In genomic region chr1:25544243-25544764, GRCh38 we compare ENCODE assay signal across 8 cellular contexts. TPM values are rescaled to one million over a fixed set of nuclear protein-coding genes. Genes with fewer than 3 reads are reported as not detected.
DNase-seq lines count a peak whose midpoint lies in the region; ATAC-seq, FAIRE-seq and TF ChIP-seq lines count a peak whose summit lies in the region.

No MANE protein-coding gene starts in this region.

- H2AFZ ChIP-seq in keratinocyte (ENCODE audit: control insufficient read depth, low read length) = peak overlapping the region; percentile 33

- WGBS in testis, 2 donors = 8 to 12% methylated on average over 20 to 25 of the region's 25 CpGs

- TF ChIP-seq POLR2A in testis (IDR thresholded peaks at IDR 0.05) = no peak

- peak; percentile 41 for DNase-seq in activated CD4-positive, alpha-beta T cell treated with anti-CD3 and anti-CD28 coated beads for 36 hours
- DNase-seq in activated CD4-positive, alpha-beta T cell treated with anti-CD3 and anti-CD28 coated beads, Interleukin-2, amount 50 U/mL, for 1 hour = no peak
- no peak for DNase-seq in activated T-helper 2 cell treated with anti-CD3 and anti-CD28 coated beads, Interferon-gamma antibody, Interleukin-2, Interleukin-4, amounts not matched to agents 10 μg/mL and 5 μg/mL and 100 μg/mL, durations not matched to agents 14 hours and 24 hours and 36 hours (ENCODE audit: low spot score)
- DNase-seq in keratinocyte (ENCODE audit: low read depth, low spot score) (no peak), testis (no peak), Ammon's horn (ENCODE audit: low spot score) (no peak), GM10248 (ENCODE audit: extremely low spot score) (no peak)

- peak overlapping the region; percentile 77 for H3K9ac ChIP-seq in keratinocyte (ENCODE audit: control insufficient read depth, extremely low read depth, insufficient read depth, low read length)

- H3K79me2 ChIP-seq in keratinocyte (ENCODE audit: control insufficient read depth, insufficient read depth, low read length) = peaks cover 25% of the 10 kb centered on the region

- no peaks in the 10 kb centered on the region for H3K36me3 Mint-ChIP-seq in activated CD4-positive, alpha-beta T cell treated with anti-CD3 and anti-CD28 coated beads for 36 hours (ENCODE audit: low read depth)
- no peaks in the 10 kb centered on the region for H3K36me3 Mint-ChIP-seq in activated T-helper 2 cell treated with anti-CD3 and anti-CD28 coated beads, Interferon-gamma antibody, Interleukin-2, Interleukin-4, amounts not matched to agents 10 μg/mL and 5 μg/mL and 100 μg/mL, durations not matched to agents 14 hours and 24 hours and 36 hours (ENCODE audit: low read depth)

- CTCF ChIA-PET in activated CD4-positive, alpha-beta T cell treated with anti-CD3 and anti-CD28 coated beads for 36 hours (lab: Charles Lee) = interaction anchor here (0.6 to 1.4 kb wide), 2 partner anchors 28 to 150 kb away, joined by 4 to 6 read pairs; no protein-coding TSS in a partner anchor
- CTCF ChIA-PET in GM10248 (lab: Yijun Ruan, JAX) = interaction anchor here (1.3 kb wide), 1 partner anchor 265 kb away, joined by 3 read pairs; no protein-coding TSS in a partner anchor

- no peaks in the 10 kb centered on the region for H3K9me3 Mint-ChIP-seq in activated CD4-positive, alpha-beta T cell treated with anti-CD3 and anti-CD28 coated beads for 36 hours (ENCODE audit: low read depth)
- no peaks in the 10 kb centered on the region for H3K9me3 Mint-ChIP-seq in activated T-helper 2 cell treated with anti-CD3 and anti-CD28 coated beads, Interferon-gamma antibody, Interleukin-2, Interleukin-4, amounts not matched to agents 10 μg/mL and 5 μg/mL and 100 μg/mL, durations not matched to agents 14 hours and 24 hours and 36 hours

- H3K36me3 ChIP-seq in keratinocyte (ENCODE audit: control insufficient read depth in 2 of 2, extremely low read depth in 1 of 2, insufficient read depth in 2 of 2, low read length in 2 of 2) (peaks cover 0 to 2% of the 10 kb centered on the region in 2 experiments), testis (ENCODE audit: low read depth, missing control alignments) (no peaks in the 10 kb centered on the region)

- peak; percentile 15 for ATAC-seq in activated CD4-positive, alpha-beta T cell treated with anti-CD3 and anti-CD28 coated beads for 36 hours
- ATAC-seq in GM21737 (IDR thresholded peaks at IDR 0.05; ENCODE audit: unreplicated experiment) = no peak

- H3K9me1 ChIP-seq in keratinocyte (ENCODE audit: control insufficient read depth, extremely low read depth, insufficient read depth, low read length) = peaks cover 4% of the 10 kb centered on the region

- no peaks in the 10 kb centered on the region for H3K9me3 ChIP-seq in keratinocyte (ENCODE audit: control insufficient read depth, low read depth, low read length)
- no peaks in the 10 kb centered on the region for H3K9me3 ChIP-seq in testis

- peak overlapping the region; percentile 82 to 92 (median 84) for H3K4me3 ChIP-seq in keratinocyte (ENCODE audit: control insufficient read depth in 2 of 3, extremely low read depth in 1 of 3, insufficient read depth in 2 of 3, low read depth in 1 of 3, low read length in 3 of 3)
- H3K4me3 ChIP-seq in testis = peak overlapping the region; percentile 75 to 84

- H4K20me1 ChIP-seq in keratinocyte (ENCODE audit: control insufficient read depth, extremely low read depth, insufficient read depth, low read length) = peaks cover 4% of the 10 kb centered on the region

- TF ChIP-seq CTCF in keratinocyte (optimal IDR thresholded peaks at IDR 0.05 in 1 of 3, IDR thresholded peaks at IDR 0.05 in 1 of 3, conservative IDR thresholded peaks at IDR 0.05 in 1 of 3; ENCODE audit: extremely low read depth in 1 of 3, insufficient read depth in 2 of 3, low read length in 3 of 3) (no peak), testis (IDR thresholded peaks at IDR 0.05) (no peak), GM10248 (IDR thresholded peaks at IDR 0.05; ENCODE audit: control extremely low read depth, extremely low read depth, low read depth, missing control alignments) (no peak)

- peak overlapping the region; percentile 75 for H3K27ac Mint-ChIP-seq in activated CD4-positive, alpha-beta T cell treated with anti-CD3 and anti-CD28 coated beads for 36 hours
- H3K27ac Mint-ChIP-seq in activated T-helper 2 cell treated with anti-CD3 and anti-CD28 coated beads, Interferon-gamma antibody, Interleukin-2, Interleukin-4, amounts not matched to agents 10 μg/mL and 5 μg/mL and 100 μg/mL, durations not matched to agents 14 hours and 24 hours and 36 hours = no peak overlapping the region

- H3K27ac ChIP-seq in keratinocyte (ENCODE audit: control insufficient read depth, insufficient read depth, low read length) (peak overlapping the region; percentile 52), testis (peak overlapping the region; percentile 10 to 73)

- dilution Hi-C loops in keratinocyte (cut with MboI; ENCODE audit: extremely low pct_ligation_motif_present, low sequenced_read_pairs) = no loop called here

- POLR2A ChIA-PET in activated CD4-positive, alpha-beta T cell treated with anti-CD3 and anti-CD28 coated beads for 36 hours (lab: Charles Lee) = interaction anchor here (1.8 kb wide), 1 partner anchor 21 kb away, joined by 11 read pairs; no protein-coding TSS in a partner anchor
- POLR2A ChIA-PET in GM10248 (lab: Yijun Ruan, JAX) = no interaction called here

- H3K27me3 Mint-ChIP-seq in activated CD4-positive, alpha-beta T cell treated with anti-CD3 and anti-CD28 coated beads for 36 hours = no peaks in the 10 kb centered on the region
- peaks cover 9% of the 10 kb centered on the region for H3K27me3 Mint-ChIP-seq in activated T-helper 2 cell treated with anti-CD3 and anti-CD28 coated beads, Interferon-gamma antibody, Interleukin-2, Interleukin-4, amounts not matched to agents 10 μg/mL and 5 μg/mL and 100 μg/mL, durations not matched to agents 14 hours and 24 hours and 36 hours (ENCODE audit: low read depth)

- intact Hi-C loops in activated CD4-positive, alpha-beta T cell treated with anti-CD3 and anti-CD28 coated beads for 36 hours (cut with DNase I, micrococcal nuclease) = loop anchor here in 1 of 2 experiments (2.0 to 5.0 kb wide), 2 partner anchors 206 to 253 kb away; partner anchors contain the start of gene TMEM50A
- intact Hi-C loops in activated T-helper 2 cell treated with anti-CD3 and anti-CD28 coated beads, Interferon-gamma antibody, Interleukin-2, Interleukin-4, amounts not matched to agents 10 μg/mL and 5 μg/mL and 100 μg/mL, durations not matched to agents 14 hours and 24 hours and 36 hours (cut with micrococcal nuclease) = no loop called here
- intact Hi-C loops in testis (cut with DNase I; ENCODE audit: low total_unique reads) = no loop called here

- peak overlapping the region; percentile 80 for H3K4me3 Mint-ChIP-seq in activated CD4-positive, alpha-beta T cell treated with anti-CD3 and anti-CD28 coated beads for 36 hours
- peak overlapping the region; percentile 74 for H3K4me3 Mint-ChIP-seq in activated T-helper 2 cell treated with anti-CD3 and anti-CD28 coated beads, Interferon-gamma antibody, Interleukin-2, Interleukin-4, amounts not matched to agents 10 μg/mL and 5 μg/mL and 100 μg/mL, durations not matched to agents 14 hours and 24 hours and 36 hours (ENCODE audit: low read depth)

- H3K4me1 ChIP-seq in keratinocyte (ENCODE audit: control insufficient read depth, extremely low read depth, insufficient read depth, low read length) (peaks cover 18% of the 10 kb centered on the region), testis (peaks cover 25% of the 10 kb centered on the region)

- peak overlapping the region; percentile 97 for H3K4me2 ChIP-seq in keratinocyte (ENCODE audit: control insufficient read depth, extremely low read depth, insufficient read depth, low read depth, low read length)

- no peaks in the 10 kb centered on the region for H3K27me3 ChIP-seq in keratinocyte (ENCODE audit: control insufficient read depth, extremely low read depth, insufficient read depth, low read length)
- H3K27me3 ChIP-seq in testis = no peaks in the 10 kb centered on the region

- H3K4me1 Mint-ChIP-seq in activated CD4-positive, alpha-beta T cell treated with anti-CD3 and anti-CD28 coated beads for 36 hours = peaks cover 41% of the 10 kb centered on the region
- peaks cover 12% of the 10 kb centered on the region for H3K4me1 Mint-ChIP-seq in activated T-helper 2 cell treated with anti-CD3 and anti-CD28 coated beads, Interferon-gamma antibody, Interleukin-2, Interleukin-4, amounts not matched to agents 10 μg/mL and 5 μg/mL and 100 μg/mL, durations not matched to agents 14 hours and 24 hours and 36 hours (ENCODE audit: low read depth)

- no peak for FAIRE-seq in keratinocyte (lab: Jason Lieb, UNC)

RNA-seq across cellular contexts. Expression of gene LDLRAP1, which starts 0.9 kb away (rescaled TPM):
- 10 to 100 TPM; 13.0 to 14.6 TPM for total RNA-seq in activated CD4-positive, alpha-beta T cell treated with anti-CD3 and anti-CD28 coated beads for 36 hours
- total RNA-seq in activated T-helper 2 cell treated with anti-CD3 and anti-CD28 coated beads, Interferon-gamma antibody, Interleukin-2, Interleukin-4, amounts not matched to agents 10 μg/mL and 5 μg/mL and 100 μg/mL, durations not matched to agents 14 hours and 24 hours and 36 hours = 6.3 and 7.2 TPM in 2 replicates
- polyA plus RNA-seq in keratinocyte = 19.0 to 25.8 TPM (median 22.3 TPM) in 3 replicates
- polyA plus RNA-seq in keratinocyte (2011; ENCODE audit: low read depth) = 14.6 TPM
- polyA plus RNA-seq in keratinocyte (2011; cell fraction: cytosol; rRNA removed) = 28.4 and 30.9 TPM in 2 replicates
- polyA plus RNA-seq in keratinocyte (2011; cell fraction: nucleus; rRNA removed) = 34.5 and 41.1 TPM in 2 replicates
- polyA plus RNA-seq in keratinocyte (2012; ENCODE audit: low replicate concordance) = 10.4 and 19.4 TPM in 2 replicates
- polyA minus RNA-seq in keratinocyte = 20.1 to 32.6 TPM (median 20.3 TPM) in 3 replicates
- 32.4 TPM for polyA minus RNA-seq in keratinocyte (2011; cell fraction: cytosol; rRNA and poly(A)+ RNA removed)
- polyA minus RNA-seq in keratinocyte (2011; cell fraction: nucleus; rRNA and poly(A)+ RNA removed) = 11.5 and 12.0 TPM in 2 replicates
- 10 to 100 TPM; 16.6 to 19.8 TPM for total RNA-seq in testis
- 11.7 TPM for polyA plus RNA-seq in testis (ENCODE audit: insufficient read depth, low read depth, low replicate concordance)
